In genomic region chr11:2399488-2400068, GRCh38 we compare ENCODE assay signal across 8 cellular contexts. TPM values are rescaled to one million over a fixed set of nuclear protein-coding genes. Genes with fewer than 3 reads are reported as not detected.
DNase-seq lines count a peak whose midpoint lies in the region; ATAC-seq, FAIRE-seq and TF ChIP-seq lines count a peak whose summit lies in the region.

No MANE protein-coding gene starts in this region.

- POLR2A ChIA-PET in K562 (lab: Yijun Ruan, JAX) (interaction anchor here (1.2 to 2.3 kb wide), 5 partner anchors 13 to 32 kb away, joined by 3 to 11 read pairs (median 7); partner anchors contain the start of gene CD81), GM10248 (lab: Yijun Ruan, JAX) (interaction anchor here (0.6 to 2.0 kb wide), 2 partner anchors 22 to 1356 kb away, joined by 3 to 8 read pairs; no protein-coding TSS in a partner anchor)

- no peak for TF ChIP-seq RAD21 in K562 (CRISPR knock-in tag; conservative IDR thresholded peaks at IDR 0.05 in 1 of 2, IDR thresholded peaks at IDR 0.05 in 1 of 2)

- peak overlapping the region; percentile 72 for H3K9ac ChIP-seq in KMS-11
- peak overlapping the region; percentile 94 to 98 for H3K9ac ChIP-seq in K562 (ENCODE audit: insufficient read depth in 1 of 2, low read depth in 2 of 2, low read length in 2 of 2)

- H3K79me2 ChIP-seq in KMS-11 (ENCODE audit: insufficient read depth, low read depth) (peaks cover 17% of the 10 kb centered on the region; the same call in 1 of the 2 replicates), K562 (ENCODE audit: control insufficient read depth, insufficient read depth, low read length) (peaks cover 28% of the 10 kb centered on the region)

- in situ Hi-C loops in K562 (cut with MboI): no loop called here

- 3% methylated on average over 23 of the region's 23 CpGs for WGBS in K562 (ENCODE audit: insufficient coverage, low coverage, missing lambda C conversion rate)

- TF ChIP-seq EP300 in K562 (IDR thresholded peaks at IDR 0.05; ENCODE audit: low read length): no peak

- H3K9me3 ChIP-seq in K562 (replicated peaks; ENCODE audit: control insufficient read depth, insufficient read depth, low read depth, low read length) (no peaks in the 10 kb centered on the region), left lung (no peaks in the 10 kb centered on the region)

- ATAC-seq in K562 (peak; percentile 34), left lung (peak; percentile 15)

- intact Hi-C loops in K562 (cut with micrococcal nuclease) (loop anchor here (1.0 to 5.0 kb wide), 2 partner anchors 21 to 92 kb away; no protein-coding TSS in a partner anchor), left lung (cut with DNase I) (no loop called here)

- H3K27ac ChIP-seq in KMS-11 (peak overlapping the region; percentile 61), K562 (ENCODE audit: extremely low read depth, low read depth, low read length) (peak overlapping the region; percentile 76), left lung (peak overlapping the region; percentile 93 to 97), substantia nigra (ENCODE audit: low read depth, low read length, poor library complexity, severe bottlenecking) (peak overlapping the region; percentile 96)

- H3K9me1 ChIP-seq in K562 (ENCODE audit: control insufficient read depth, insufficient read depth, low read length): no peaks in the 10 kb centered on the region

- FAIRE-seq in K562 (lab: Jason Lieb, UNC): no peak

- CTCF ChIA-PET in K562 (lab: Yijun Ruan, JAX; ENCODE audit: low intra/inter-chr PET ratio): interaction anchor here (0.6 to 1.6 kb wide), 5 partner anchors 20 to 132 kb away, joined by 3 to 6 read pairs (median 4); no protein-coding TSS in a partner anchor
- CTCF ChIA-PET in GM10248 (lab: Yijun Ruan, JAX): interaction anchor here (0.8 to 4.9 kb wide), 12 partner anchors 9 to 488 kb away, joined by 3 to 25 read pairs (median 6); partner anchors contain the start of gene CD81

- TSS peak; percentile 85 for BruUV-seq in K562 (replicated peaks; lab: Mats Ljungman, UMichigan)

- H3K4me1 ChIP-seq in KMS-11 (ENCODE audit: low read depth, poor library complexity, severe bottlenecking) (peaks cover 6% of the 10 kb centered on the region), K562 (replicated peaks in 1 of 2; ENCODE audit: control insufficient read depth in 2 of 2, insufficient read depth in 2 of 2, low read length in 2 of 2) (peaks cover 12 to 72% of the 10 kb centered on the region in 2 experiments; a peak in 4 of 5 replicates), left lung (peaks cover 16 to 31% of the 10 kb centered on the region in 2 donors)

- peak overlapping the region; percentile 98 for H3K4me2 ChIP-seq in KMS-11
- H3K4me2 ChIP-seq in K562 (ENCODE audit: insufficient read depth, low read length): peak overlapping the region; percentile 75

- no peaks in the 10 kb centered on the region for H3K27me3 ChIP-seq in KMS-11 (ENCODE audit: insufficient read depth, low read depth)
- no peaks in the 10 kb centered on the region for H3K27me3 ChIP-seq in K562 (ENCODE audit: control insufficient read depth in 2 of 2, insufficient read depth in 2 of 2, low read length in 2 of 2)
- no peaks in the 10 kb centered on the region for H3K27me3 ChIP-seq in left lung

- H4K20me1 ChIP-seq in KMS-11 (ENCODE audit: insufficient read depth) (no peaks in the 10 kb centered on the region), K562 (replicated peaks; ENCODE audit: control insufficient read depth, insufficient read depth, low read length) (no peaks in the 10 kb centered on the region; the same call in 1 of the 2 replicates)

- H3K4me3 ChIP-seq in KMS-11 (IDR thresholded peaks at IDR 0.05; ENCODE audit: insufficient read depth, low read depth, low read length) (no peak overlapping the region), K562 (peak overlapping the region; percentile 71), left lung (peak overlapping the region; percentile 50 to 98)

- peak overlapping the region; percentile 52; the same call in 1 of the 2 replicates for H2AFZ ChIP-seq in KMS-11 (ENCODE audit: low read depth)
- peak overlapping the region; percentile 53; the same call in 1 of the 2 replicates for H2AFZ ChIP-seq in K562 (ENCODE audit: low read depth, low read length)

- no peak for TF ChIP-seq POLR2A in K562 (conservative IDR thresholded peaks at IDR 0.05)

- H3K36me3 ChIP-seq in KMS-11 (ENCODE audit: insufficient read depth): no peaks in the 10 kb centered on the region
- peaks cover 55% of the 10 kb centered on the region; the same call in 1 of the 3 replicates for H3K36me3 ChIP-seq in K562 (ENCODE audit: control insufficient read depth, insufficient read depth, low read length)
- peaks cover 0 to 66% of the 10 kb centered on the region in 2 donors for H3K36me3 ChIP-seq in left lung

- TF ChIP-seq CTCF in KMS-11 (conservative IDR thresholded peaks at IDR 0.05; ENCODE audit: low read depth, low read length) (no peak), K562 (IDR thresholded peaks at IDR 0.05 in 2 of 3, conservative IDR thresholded peaks at IDR 0.05 in 1 of 3; ENCODE audit: insufficient read depth in 2 of 3, low read depth in 1 of 3, low read length in 3 of 3) (no peak), left lung (IDR thresholded peaks at IDR 0.05) (no peak), GM10248 (IDR thresholded peaks at IDR 0.05; ENCODE audit: control extremely low read depth, extremely low read depth, low read depth, missing control alignments) (no peak)

- peak; percentile 76 for DNase-seq in activated CD8-positive, alpha-beta memory T cell treated with anti-CD3 and anti-CD28 coated beads, Interleukin-2, amount 50 U/mL, for 48 hours
- DNase-seq in activated CD8-positive, alpha-beta memory T cell treated with anti-CD3 and anti-CD28 coated beads for 24 hours: no peak
- peak in 1 of 4 experiments; percentile 40 for DNase-seq in K562 (ENCODE audit: extremely low read depth in 1 of 4, low spot score in 3 of 4)
- no peak for DNase-seq in left lung
- peak in 12 of 49 donors; percentile 38 to 81 (median 66) for DNase-seq in substantia nigra (lab: John Stamatoyannopoulos, UW)
- no peak for DNase-seq in GM10248 (ENCODE audit: extremely low spot score)
- DNase-seq in SIG-M5 (lab: John Stamatoyannopoulos, UW): no peak

RNA-seq across cellular contexts. Expression of gene TSSC4, which starts 1.0 kb away (rescaled TPM):
- 7.2 and 32.5 TPM in 2 replicates for total RNA-seq in K562 (2011; cell fraction: chromatin; rRNA removed; ENCODE audit: low replicate concordance)
- total RNA-seq in K562 (2011; cell fraction: nucleolus; rRNA removed): 37.2 and 47.1 TPM in 2 replicates
- 21.3 and 24.4 TPM in 2 replicates for total RNA-seq in K562 (2011; cell fraction: nucleoplasm; rRNA removed)
- total RNA-seq in K562 (2014; rRNA removed): 53.4 and 63.9 TPM in 2 replicates
- 3.7 and 4.7 TPM in 2 replicates for total RNA-seq in K562 (2014; rRNA removed; fragmentation: Illumina TruSeq; extraction: Trizol)
- 35.3 and 35.5 TPM in 2 replicates for total RNA-seq in K562 (2015; rRNA removed; fragmentation: Illumina TruSeq; extraction: Trizol)
- total RNA-seq in K562 (2021): 49.0 and 54.2 TPM in 2 replicates
- 11.0 and 16.2 TPM in 2 replicates for polyA plus RNA-seq in K562 (2011; rRNA removed)
- polyA plus RNA-seq in K562 (2011; cell fraction: cytosol; rRNA removed): 17.0 and 45.2 TPM in 2 replicates
- 24.0 and 35.2 TPM in 2 replicates for polyA plus RNA-seq in K562 (2011; cell fraction: nucleus; rRNA removed)
- 37.3 and 42.1 TPM in 2 replicates for polyA plus RNA-seq in K562 (2012)
- polyA plus RNA-seq in K562 (2014; fragmentation: Illumina TruSeq; extraction: Trizol): 6.2 and 22.8 TPM in 2 replicates
- polyA plus RNA-seq in K562 (2014; fragmentation: Nextera tagmentation; extraction: Ambion mirVana): 1 to 10 TPM in 1 of 2 experiments, under 1 TPM in 1; 0.41 to 2.8 TPM
- polyA plus RNA-seq in K562 (2014; rRNA removed): 29.1 and 32.5 TPM in 2 replicates
- 5.8 and 8.2 TPM in 2 replicates for polyA minus RNA-seq in K562 (2011; rRNA and poly(A)+ RNA removed)
- 13.1 and 16.7 TPM in 2 replicates for polyA minus RNA-seq in K562 (2011; cell fraction: cytosol; rRNA and poly(A)+ RNA removed)
- 26.9 and 33.5 TPM in 2 replicates for polyA minus RNA-seq in K562 (2011; cell fraction: nucleus; rRNA and poly(A)+ RNA removed)
- 10 to 100 TPM; 35.3 to 47.6 TPM for total RNA-seq in left lung

RNA-seq across cellular contexts. Expression of gene CD81, which starts 22.5 kb away (rescaled TPM):
- 93.5 and 278 TPM in 2 replicates for total RNA-seq in K562 (2011; cell fraction: chromatin; rRNA removed; ENCODE audit: low replicate concordance)
- total RNA-seq in K562 (2011; cell fraction: nucleolus; rRNA removed): 344 and 368 TPM in 2 replicates
- 240 and 244 TPM in 2 replicates for total RNA-seq in K562 (2011; cell fraction: nucleoplasm; rRNA removed)
- total RNA-seq in K562 (2014; rRNA removed): 43.3 and 67.2 TPM in 2 replicates
- total RNA-seq in K562 (2014; rRNA removed; fragmentation: Illumina TruSeq; extraction: Trizol): 37.4 and 60.2 TPM in 2 replicates
- 61.7 and 64.8 TPM in 2 replicates for total RNA-seq in K562 (2015; rRNA removed; fragmentation: Illumina TruSeq; extraction: Trizol)
- 181 and 189 TPM in 2 replicates for total RNA-seq in K562 (2021)
- 76.9 and 103 TPM in 2 replicates for polyA plus RNA-seq in K562 (2011; rRNA removed)
- 177 and 219 TPM in 2 replicates for polyA plus RNA-seq in K562 (2011; cell fraction: cytosol; rRNA removed)
- polyA plus RNA-seq in K562 (2011; cell fraction: nucleus; rRNA removed): 80.1 and 118 TPM in 2 replicates
- 157 and 238 TPM in 2 replicates for polyA plus RNA-seq in K562 (2012)
- 163 and 169 TPM in 2 replicates for polyA plus RNA-seq in K562 (2014; fragmentation: Illumina TruSeq; extraction: Trizol)
- 1 to 10 TPM; 2.4 to 7.0 TPM for polyA plus RNA-seq in K562 (2014; fragmentation: Nextera tagmentation; extraction: Ambion mirVana)
- 105 and 114 TPM in 2 replicates for polyA plus RNA-seq in K562 (2014; rRNA removed)
- 67.7 and 102 TPM in 2 replicates for polyA minus RNA-seq in K562 (2011; rRNA and poly(A)+ RNA removed)
- polyA minus RNA-seq in K562 (2011; cell fraction: cytosol; rRNA and poly(A)+ RNA removed): 110 and 130 TPM in 2 replicates
- polyA minus RNA-seq in K562 (2011; cell fraction: nucleus; rRNA and poly(A)+ RNA removed): 23.2 and 30.1 TPM in 2 replicates
- 100 to 1,000 TPM; 641 to 754 TPM for total RNA-seq in left lung

RNA-seq across cellular contexts. Expression of gene TRPM5, which starts 44.7 kb away (rescaled TPM):
- total RNA-seq in K562 (2011; cell fraction: chromatin; rRNA removed; ENCODE audit: low replicate concordance): not detected in 2 replicates
- not detected in 2 replicates for total RNA-seq in K562 (2011; cell fraction: nucleolus; rRNA removed)
- not detected in 2 replicates for total RNA-seq in K562 (2011; cell fraction: nucleoplasm; rRNA removed)
- total RNA-seq in K562 (2014; rRNA removed) (not detected in 2 replicates), K562 (2014; rRNA removed; fragmentation: Illumina TruSeq; extraction: Trizol) (not detected in 2 replicates), K562 (2015; rRNA removed; fragmentation: Illumina TruSeq; extraction: Trizol) (not detected in 2 replicates), K562 (2021) (not detected in 2 replicates), left lung (not detected)
- polyA plus RNA-seq in K562 (2011; rRNA removed) (not detected in 2 replicates), K562 (2014; fragmentation: Illumina TruSeq; extraction: Trizol) (not detected in 2 replicates), K562 (2014; fragmentation: Nextera tagmentation; extraction: Ambion mirVana) (not detected), K562 (2014; rRNA removed) (not detected in 2 replicates)
- polyA plus RNA-seq in K562 (2011; cell fraction: cytosol; rRNA removed): not detected in 2 replicates
- not detected in 2 replicates for polyA plus RNA-seq in K562 (2011; cell fraction: nucleus; rRNA removed)
- 0.03 TPM in 1 of 2 replicates, not detected in the other for polyA plus RNA-seq in K562 (2012)
- not detected in 2 replicates for polyA minus RNA-seq in K562 (2011; rRNA and poly(A)+ RNA removed)
- not detected in 2 replicates for polyA minus RNA-seq in K562 (2011; cell fraction: cytosol; rRNA and poly(A)+ RNA removed)
- not detected in 2 replicates for polyA minus RNA-seq in K562 (2011; cell fraction: nucleus; rRNA and poly(A)+ RNA removed)

RNA-seq across cellular contexts. Expression of gene KCNQ1, which starts 45.2 kb away (rescaled TPM):
- not detected in 2 replicates for total RNA-seq in K562 (2011; cell fraction: chromatin; rRNA removed; ENCODE audit: low replicate concordance)
- not detected in 2 replicates for total RNA-seq in K562 (2011; cell fraction: nucleolus; rRNA removed)
- not detected in 2 replicates for total RNA-seq in K562 (2011; cell fraction: nucleoplasm; rRNA removed)
- not detected in 2 replicates for total RNA-seq in K562 (2014; rRNA removed)
- not detected in 2 replicates for total RNA-seq in K562 (2014; rRNA removed; fragmentation: Illumina TruSeq; extraction: Trizol)
- not detected in 2 replicates for total RNA-seq in K562 (2015; rRNA removed; fragmentation: Illumina TruSeq; extraction: Trizol)
- total RNA-seq in K562 (2021): 0.44 and 0.45 TPM in 2 replicates
- polyA plus RNA-seq in K562 (2011; rRNA removed): not detected in 2 replicates
- polyA plus RNA-seq in K562 (2011; cell fraction: cytosol; rRNA removed): 0.01 and 0.06 TPM in 2 replicates
- polyA plus RNA-seq in K562 (2011; cell fraction: nucleus; rRNA removed): not detected in 2 replicates
- polyA plus RNA-seq in K562 (2012): not detected in 2 replicates
- polyA plus RNA-seq in K562 (2014; fragmentation: Illumina TruSeq; extraction: Trizol): not detected in 2 replicates
- polyA plus RNA-seq in K562 (2014; fragmentation: Nextera tagmentation; extraction: Ambion mirVana): not detected
- not detected in 2 replicates for polyA plus RNA-seq in K562 (2014; rRNA removed)
- not detected in 2 replicates for polyA minus RNA-seq in K562 (2011; rRNA and poly(A)+ RNA removed)
- polyA minus RNA-seq in K562 (2011; cell fraction: cytosol; rRNA and poly(A)+ RNA removed): not detected in 2 replicates
- 0.13 TPM in 1 of 2 replicates, not detected in the other for polyA minus RNA-seq in K562 (2011; cell fraction: nucleus; rRNA and poly(A)+ RNA removed)
- 10 to 100 TPM; 33.7 to 37.7 TPM for total RNA-seq in left lung
